In genomic region chr7:85890244-85890811, GRCh38 we compare ENCODE assay signal across 1 cellular context.
TF ChIP-seq lines count a peak whose summit lies in the region.

No MANE protein-coding gene starts in this region.

TF ChIP-seq in GM23338, 12 proteins besides CTCF, POLR2A, EP300 and RAD21 (continued from another document):
- TF ChIP-seq, protein P1, sequence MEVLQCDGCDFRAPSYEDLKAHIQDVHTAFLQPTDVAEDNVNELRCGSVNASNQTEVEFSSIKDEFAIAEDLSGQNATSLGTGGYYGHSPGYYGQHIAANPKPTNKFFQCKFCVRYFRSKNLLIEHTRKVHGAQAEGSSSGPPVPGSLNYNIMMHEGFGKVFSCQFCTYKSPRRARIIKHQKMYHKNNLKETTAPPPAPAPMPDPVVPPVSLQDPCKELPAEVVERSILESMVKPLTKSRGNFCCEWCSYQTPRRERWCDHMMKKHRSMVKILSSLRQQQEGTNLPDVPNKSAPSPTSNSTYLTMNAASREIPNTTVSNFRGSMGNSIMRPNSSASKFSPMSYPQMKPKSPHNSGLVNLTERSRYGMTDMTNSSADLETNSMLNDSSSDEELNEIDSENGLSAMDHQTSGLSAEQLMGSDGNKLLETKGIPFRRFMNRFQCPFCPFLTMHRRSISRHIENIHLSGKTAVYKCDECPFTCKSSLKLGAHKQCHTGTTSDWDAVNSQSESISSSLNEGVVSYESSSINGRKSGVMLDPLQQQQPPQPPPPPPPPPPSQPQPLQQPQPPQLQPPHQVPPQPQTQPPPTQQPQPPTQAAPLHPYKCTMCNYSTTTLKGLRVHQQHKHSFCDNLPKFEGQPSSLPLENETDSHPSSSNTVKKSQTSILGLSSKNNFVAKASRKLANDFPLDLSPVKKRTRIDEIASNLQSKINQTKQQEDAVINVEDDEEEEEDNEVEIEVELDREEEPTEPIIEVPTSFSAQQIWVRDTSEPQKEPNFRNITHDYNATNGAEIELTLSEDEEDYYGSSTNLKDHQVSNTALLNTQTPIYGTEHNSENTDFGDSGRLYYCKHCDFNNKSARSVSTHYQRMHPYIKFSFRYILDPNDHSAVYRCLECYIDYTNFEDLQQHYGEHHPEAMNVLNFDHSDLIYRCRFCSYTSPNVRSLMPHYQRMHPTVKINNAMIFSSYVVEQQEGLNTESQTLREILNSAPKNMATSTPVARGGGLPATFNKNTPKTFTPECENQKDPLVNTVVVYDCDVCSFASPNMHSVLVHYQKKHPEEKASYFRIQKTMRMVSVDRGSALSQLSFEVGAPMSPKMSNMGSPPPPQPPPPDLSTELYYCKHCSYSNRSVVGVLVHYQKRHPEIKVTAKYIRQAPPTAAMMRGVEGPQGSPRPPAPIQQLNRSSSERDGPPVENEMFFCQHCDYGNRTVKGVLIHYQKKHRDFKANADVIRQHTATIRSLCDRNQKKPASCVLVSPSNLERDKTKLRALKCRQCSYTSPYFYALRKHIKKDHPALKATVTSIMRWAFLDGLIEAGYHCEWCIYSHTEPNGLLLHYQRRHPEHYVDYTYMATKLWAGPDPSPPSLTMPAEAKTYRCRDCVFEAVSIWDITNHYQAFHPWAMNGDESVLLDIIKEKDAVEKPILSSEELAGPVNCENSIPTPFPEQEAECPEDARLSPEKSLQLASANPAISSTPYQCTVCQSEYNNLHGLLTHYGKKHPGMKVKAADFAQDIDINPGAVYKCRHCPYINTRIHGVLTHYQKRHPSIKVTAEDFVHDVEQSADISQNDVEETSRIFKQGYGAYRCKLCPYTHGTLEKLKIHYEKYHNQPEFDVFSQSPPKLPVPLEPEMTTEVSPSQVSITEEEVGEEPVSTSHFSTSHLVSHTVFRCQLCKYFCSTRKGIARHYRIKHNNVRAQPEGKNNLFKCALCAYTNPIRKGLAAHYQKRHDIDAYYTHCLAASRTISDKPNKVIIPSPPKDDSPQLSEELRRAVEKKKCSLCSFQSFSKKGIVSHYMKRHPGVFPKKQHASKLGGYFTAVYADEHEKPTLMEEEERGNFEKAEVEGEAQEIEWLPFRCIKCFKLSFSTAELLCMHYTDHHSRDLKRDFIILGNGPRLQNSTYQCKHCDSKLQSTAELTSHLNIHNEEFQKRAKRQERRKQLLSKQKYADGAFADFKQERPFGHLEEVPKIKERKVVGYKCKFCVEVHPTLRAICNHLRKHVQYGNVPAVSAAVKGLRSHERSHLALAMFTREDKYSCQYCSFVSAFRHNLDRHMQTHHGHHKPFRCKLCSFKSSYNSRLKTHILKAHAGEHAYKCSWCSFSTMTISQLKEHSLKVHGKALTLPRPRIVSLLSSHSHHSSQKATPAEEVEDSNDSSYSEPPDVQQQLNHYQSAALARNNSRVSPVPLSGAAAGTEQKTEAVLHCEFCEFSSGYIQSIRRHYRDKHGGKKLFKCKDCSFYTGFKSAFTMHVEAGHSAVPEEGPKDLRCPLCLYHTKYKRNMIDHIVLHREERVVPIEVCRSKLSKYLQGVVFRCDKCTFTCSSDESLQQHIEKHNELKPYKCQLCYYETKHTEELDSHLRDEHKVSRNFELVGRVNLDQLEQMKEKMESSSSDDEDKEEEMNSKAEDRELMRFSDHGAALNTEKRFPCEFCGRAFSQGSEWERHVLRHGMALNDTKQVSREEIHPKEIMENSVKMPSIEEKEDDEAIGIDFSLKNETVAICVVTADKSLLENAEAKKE (CRISPR knock-in tag; IDR thresholded peaks at IDR 0.05): no peak
- TF ChIP-seq, protein P2, sequence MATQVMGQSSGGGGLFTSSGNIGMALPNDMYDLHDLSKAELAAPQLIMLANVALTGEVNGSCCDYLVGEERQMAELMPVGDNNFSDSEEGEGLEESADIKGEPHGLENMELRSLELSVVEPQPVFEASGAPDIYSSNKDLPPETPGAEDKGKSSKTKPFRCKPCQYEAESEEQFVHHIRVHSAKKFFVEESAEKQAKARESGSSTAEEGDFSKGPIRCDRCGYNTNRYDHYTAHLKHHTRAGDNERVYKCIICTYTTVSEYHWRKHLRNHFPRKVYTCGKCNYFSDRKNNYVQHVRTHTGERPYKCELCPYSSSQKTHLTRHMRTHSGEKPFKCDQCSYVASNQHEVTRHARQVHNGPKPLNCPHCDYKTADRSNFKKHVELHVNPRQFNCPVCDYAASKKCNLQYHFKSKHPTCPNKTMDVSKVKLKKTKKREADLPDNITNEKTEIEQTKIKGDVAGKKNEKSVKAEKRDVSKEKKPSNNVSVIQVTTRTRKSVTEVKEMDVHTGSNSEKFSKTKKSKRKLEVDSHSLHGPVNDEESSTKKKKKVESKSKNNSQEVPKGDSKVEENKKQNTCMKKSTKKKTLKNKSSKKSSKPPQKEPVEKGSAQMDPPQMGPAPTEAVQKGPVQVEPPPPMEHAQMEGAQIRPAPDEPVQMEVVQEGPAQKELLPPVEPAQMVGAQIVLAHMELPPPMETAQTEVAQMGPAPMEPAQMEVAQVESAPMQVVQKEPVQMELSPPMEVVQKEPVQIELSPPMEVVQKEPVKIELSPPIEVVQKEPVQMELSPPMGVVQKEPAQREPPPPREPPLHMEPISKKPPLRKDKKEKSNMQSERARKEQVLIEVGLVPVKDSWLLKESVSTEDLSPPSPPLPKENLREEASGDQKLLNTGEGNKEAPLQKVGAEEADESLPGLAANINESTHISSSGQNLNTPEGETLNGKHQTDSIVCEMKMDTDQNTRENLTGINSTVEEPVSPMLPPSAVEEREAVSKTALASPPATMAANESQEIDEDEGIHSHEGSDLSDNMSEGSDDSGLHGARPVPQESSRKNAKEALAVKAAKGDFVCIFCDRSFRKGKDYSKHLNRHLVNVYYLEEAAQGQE (IDR thresholded peaks at IDR 0.05; ENCODE audit: unreplicated experiment): no peak
- TF ChIP-seq ZNF331 (CRISPR knock-in tag; IDR thresholded peaks at IDR 0.05; ENCODE audit: low read depth): no peak
